ENCODE assay signal across 25 cellular contexts in the genomic region with DNA sequence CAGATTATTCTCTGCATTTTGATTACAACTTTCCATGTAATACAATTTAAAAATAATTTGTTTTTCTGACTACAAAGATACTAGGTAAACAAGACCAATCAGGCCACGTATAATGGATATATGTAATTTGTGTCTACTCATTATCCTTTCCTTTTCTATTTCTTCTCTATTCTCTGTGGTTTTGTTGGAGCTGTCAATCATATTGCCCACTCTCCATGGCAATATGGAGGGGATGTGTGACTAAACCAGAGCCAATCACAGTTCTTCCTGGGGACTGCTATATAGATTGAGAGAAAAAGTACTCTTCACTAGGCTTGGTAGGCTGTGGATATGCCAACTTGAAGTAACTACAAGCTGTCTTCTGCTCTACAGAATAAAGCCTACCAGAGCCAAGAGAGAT.
"Had no signal": no experiment of that assay in that cellular context is flagged by ENCODE, and none has a peak within 500 bp of the region (broad histone marks: within the 10 kb centered on the region; RNA-seq: fewer than 3 reads in every experiment).

No MANE protein-coding gene starts in this region.

- H3K4me3 ChIP-seq: colonic mucosa, dorsolateral prefrontal cortex, esophagus muscularis mucosa, gastroesophageal sphincter, heart left ventricle, hepatocyte, left lung, lower lobe of right lung, mucosa of descending colon had no signal

- H3K27me3 ChIP-seq: colonic mucosa, dorsolateral prefrontal cortex, esophagus muscularis mucosa, foreskin keratinocyte, gastroesophageal sphincter, heart left ventricle, hepatocyte, left lung had no signal

- H3K36me3 ChIP-seq: colonic mucosa, esophagus muscularis mucosa, gastroesophageal sphincter, heart left ventricle, left lung, lower lobe of right lung had no signal

- H3K4me1 ChIP-seq: colonic mucosa, esophagus muscularis mucosa, foreskin keratinocyte, gastroesophageal sphincter, heart left ventricle, left lung, lower lobe of right lung had no signal

- H3K9me3 ChIP-seq: colonic mucosa, gastroesophageal sphincter, lower lobe of right lung, mucosa of descending colon had no signal

- DNase-seq: colonic mucosa; dermis blood vessel endothelial cell; dorsolateral prefrontal cortex; effector CD4-positive, alpha-beta T cell; effector memory CD4-positive, alpha-beta T cell; foreskin keratinocyte; heart left ventricle; hypothalamus; immature natural killer cell; islet precursor cell; kidney; kidney glomerular epithelial cell; left cardiac atrium; left lung; left ventricle myocardium superior; lower lobe of right lung; mesenchymal stem cell; mucosa of descending colon; naive B cell; naive thymus-derived CD8-positive, alpha-beta T cell had no signal

- H3K4me2 ChIP-seq: hepatocyte had no signal

- FAIRE-seq: endothelial cell of umbilical vein, frontal cortex, kidney had no signal

- H2AFZ ChIP-seq: hepatocyte had no signal

- H3K27ac ChIP-seq: colonic mucosa, dorsolateral prefrontal cortex, esophagus muscularis mucosa, foreskin keratinocyte, gastroesophageal sphincter, heart left ventricle, hepatocyte, left lung, lower lobe of right lung had no signal

- ATAC-seq: foreskin keratinocyte; gastroesophageal sphincter; heart left ventricle; left cardiac atrium; left lung; left ventricle myocardium superior; lower lobe of right lung; mucosa of descending colon; naive thymus-derived CD8-positive, alpha-beta T cell had no signal

- H3K79me2 ChIP-seq: hepatocyte had no signal
